Comparison of ENCODE assay signal across 8 cellular contexts in genomic region chr6:32439708-32440214, GRCh38. TPM values are rescaled to one million over a fixed set of nuclear protein-coding genes. Genes with fewer than 3 reads are reported as not detected.
DNase-seq lines count a peak whose midpoint lies in the region; ATAC-seq, FAIRE-seq and TF ChIP-seq lines count a peak whose summit lies in the region.
"Had no signal": no experiment of that assay in that cellular context is flagged by ENCODE, and none has a peak within 500 bp of the region (broad histone marks: within the 10 kb centered on the region; RNA-seq: fewer than 3 reads in every experiment).

TSS of gene HLA-DRA (plus strand) at chr6:32439887. CDS start at chr6:32439951, 64 bp downstream.

- peaks cover 8% of the 10 kb centered on the region for H3K36me3 Mint-ChIP-seq in T-helper 1 cell treated with Interleukin-12 subunit alpha and Interleukin-12 subunit beta and Interleukin-4 antibody, amounts not matched to agents 30 μg/mL and 1 μg/mL, for 36 hours (ENCODE audit: low read depth)

- no peak for FAIRE-seq in urothelium cell line (lab: Jason Lieb, UNC)

- H3K9me3 ChIP-seq in duodenal mucosa (ENCODE audit: control insufficient read depth in 1 of 2, low read length in 2 of 2) (no peaks in the 10 kb centered on the region), lower lobe of right lung (no peaks in the 10 kb centered on the region)

- peaks cover 12 to 26% of the 10 kb centered on the region in 2 donors for H3K36me3 ChIP-seq in duodenal mucosa (ENCODE audit: control insufficient read depth in 1 of 2, insufficient read depth in 2 of 2, low read length in 2 of 2)
- H3K36me3 ChIP-seq in lower lobe of right lung = peaks cover 24% of the 10 kb centered on the region

- peak within 1 kb of the TSS; percentile 80 for H3K27ac Mint-ChIP-seq in T-helper 1 cell treated with Interleukin-12 subunit alpha and Interleukin-12 subunit beta and Interleukin-4 antibody, amounts not matched to agents 30 μg/mL and 1 μg/mL, for 36 hours
- H3K27ac Mint-ChIP-seq: nephron had no signal

- H3K27me3 ChIP-seq in HL-60 (ENCODE audit: insufficient read depth, poor library complexity, severe bottlenecking) = peaks cover 2% of the 10 kb centered on the region
- H3K27me3 ChIP-seq in duodenal mucosa (ENCODE audit: control insufficient read depth in 1 of 2, insufficient read depth in 2 of 2, low read length in 2 of 2) = no peaks in the 10 kb centered on the region
- H3K27me3 ChIP-seq in lower lobe of right lung (ENCODE audit: low read depth) = no peaks in the 10 kb centered on the region

- peak within 1 kb of the TSS; percentile 79 to 85 for H3K9ac ChIP-seq in duodenal mucosa (ENCODE audit: low read depth in 1 of 2, low read length in 2 of 2)

- peaks cover 28% of the 10 kb centered on the region for H3K4me1 Mint-ChIP-seq in T-helper 1 cell treated with Interleukin-12 subunit alpha and Interleukin-12 subunit beta and Interleukin-4 antibody, amounts not matched to agents 30 μg/mL and 1 μg/mL, for 36 hours (ENCODE audit: low read depth)
- H3K4me1 Mint-ChIP-seq: nephron had no signal

- H3K4me3 ChIP-seq in HL-60 (replicated peaks; ENCODE audit: insufficient read depth, low read length) = peak within 1 kb of the TSS; percentile 31
- H3K4me3 ChIP-seq in duodenal mucosa (ENCODE audit: low read depth in 1 of 2, low read length in 2 of 2) = peak within 1 kb of the TSS; percentile 75 to 85
- peak within 1 kb of the TSS; percentile 67 for H3K4me3 ChIP-seq in lower lobe of right lung

- H3K4me3 Mint-ChIP-seq in T-helper 1 cell treated with Interleukin-12 subunit alpha and Interleukin-12 subunit beta and Interleukin-4 antibody, amounts not matched to agents 30 μg/mL and 1 μg/mL, for 36 hours = peak within 1 kb of the TSS; percentile 81
- H3K4me3 Mint-ChIP-seq: nephron had no signal

- DNase-seq in GM10266 (ENCODE audit: extremely low spot score) = peak; percentile 81
- DNase-seq in HL-60 (ENCODE audit: low read depth in 1 of 2, low spot score in 1 of 2) = peak in 1 of 2 experiments; percentile 36
- DNase-seq in lower lobe of right lung = no peak
- peak; percentile 41 for DNase-seq in urothelium cell line (ENCODE audit: low spot score)

- H3K9me3 Mint-ChIP-seq in T-helper 1 cell treated with Interleukin-12 subunit alpha and Interleukin-12 subunit beta and Interleukin-4 antibody, amounts not matched to agents 30 μg/mL and 1 μg/mL, for 36 hours = no peaks in the 10 kb centered on the region
- H3K9me3 Mint-ChIP-seq: nephron had no signal

- H3K4me1 ChIP-seq in duodenal mucosa (ENCODE audit: control insufficient read depth in 1 of 2, insufficient read depth in 2 of 2, low read length in 2 of 2) = peaks cover 0 to 11% of the 10 kb centered on the region in 2 donors
- peaks cover 15% of the 10 kb centered on the region for H3K4me1 ChIP-seq in lower lobe of right lung

- H3K27me3 Mint-ChIP-seq in T-helper 1 cell treated with Interleukin-12 subunit alpha and Interleukin-12 subunit beta and Interleukin-4 antibody, amounts not matched to agents 30 μg/mL and 1 μg/mL, for 36 hours (ENCODE audit: low read depth) = peaks cover 18% of the 10 kb centered on the region

- TF ChIP-seq CTCF in GM10266 (IDR thresholded peaks at IDR 0.05; ENCODE audit: control insufficient read depth, insufficient read depth, low read depth, missing control alignments) (no peak), HL-60 (IDR thresholded peaks at IDR 0.05; ENCODE audit: insufficient read depth, low read length) (no peak), lower lobe of right lung (IDR thresholded peaks at IDR 0.05) (no peak)

- intact Hi-C loops in lower lobe of right lung (cut with DNase I) = loop anchor here (10.0 kb wide), 1 partner anchor 255 kb away; no protein-coding TSS in a partner anchor

- no peak within 1 kb of the TSS for H3K27ac ChIP-seq in HL-60 (replicated peaks)
- peak within 1 kb of the TSS; percentile 37 for H3K27ac ChIP-seq in duodenal mucosa (ENCODE audit: low read depth, low read length)
- H3K27ac ChIP-seq in lower lobe of right lung = peak within 1 kb of the TSS; percentile 88

- ATAC-seq in GM21381 (IDR thresholded peaks at IDR 0.05; ENCODE audit: unreplicated experiment) = peak; percentile 73
- peak; percentile 91 to 94 for ATAC-seq in lower lobe of right lung

RNA-seq across cellular contexts. Expression of gene HLA-DRA, which starts in this region (rescaled TPM):
- total RNA-seq in lower lobe of right lung = 2,056 TPM
